ENCODE assay signal across 3 cellular contexts in the genomic region with DNA sequence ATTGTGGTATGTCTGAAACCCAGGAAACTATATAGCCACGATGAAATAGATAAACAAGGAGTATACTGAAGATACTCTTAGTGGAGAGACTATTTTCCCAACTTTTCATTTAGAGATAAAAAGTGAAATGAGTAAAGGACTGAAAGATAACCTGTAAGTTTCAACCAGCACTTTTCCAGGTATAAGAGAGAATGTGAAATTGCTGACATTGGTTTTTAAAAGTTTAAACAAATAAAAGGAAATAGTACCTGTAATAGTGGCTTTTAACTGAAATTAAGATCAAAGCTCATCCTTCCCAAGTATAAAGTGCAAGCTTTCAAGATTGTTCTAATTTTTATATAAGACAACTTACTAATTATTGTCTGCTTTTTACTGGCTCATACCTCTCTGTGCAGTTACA.
A peak's percentile ranks its signal among the peaks of the same experiment; 100 is the strongest.
TF ChIP-seq lines count a peak whose summit lies in the region.

No MANE protein-coding gene starts in this region.

TF ChIP-seq in SK-N-SH, 30 proteins besides CTCF, POLR2A, EP300 and RAD21:
- TF ChIP-seq, protein P1, sequence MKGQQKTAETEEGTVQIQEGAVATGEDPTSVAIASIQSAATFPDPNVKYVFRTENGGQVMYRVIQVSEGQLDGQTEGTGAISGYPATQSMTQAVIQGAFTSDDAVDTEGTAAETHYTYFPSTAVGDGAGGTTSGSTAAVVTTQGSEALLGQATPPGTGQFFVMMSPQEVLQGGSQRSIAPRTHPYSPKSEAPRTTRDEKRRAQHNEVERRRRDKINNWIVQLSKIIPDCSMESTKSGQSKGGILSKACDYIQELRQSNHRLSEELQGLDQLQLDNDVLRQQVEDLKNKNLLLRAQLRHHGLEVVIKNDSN (IDR thresholded peaks at IDR 0.05; ENCODE audit: borderline replicate concordance, low read depth), result no peak
- TF ChIP-seq GABPA (IDR thresholded peaks at IDR 0.05; ENCODE audit: low read depth), result no peak
- no peak for TF ChIP-seq EZH2phosphoT487 (IDR thresholded peaks at IDR 0.05; ENCODE audit: borderline replicate concordance, low read depth)
- TF ChIP-seq PBX3 (IDR thresholded peaks at IDR 0.05), result no peak
- TF ChIP-seq CHD2 (IDR thresholded peaks at IDR 0.05; ENCODE audit: low read length, partially characterized antibody), result no peak

TF ChIP-seq in SK-N-SH treated with all-trans-retinoic acid at 6 μM for 48 hours, 23 proteins besides CTCF, POLR2A, EP300 and RAD21 (continued from another document):
- no peak for TF ChIP-seq ZNF565 (CRISPR knock-in tag; conservative IDR thresholded peaks at IDR 0.05; ENCODE audit: low read depth)
- no peak for TF ChIP-seq ZFP3 (CRISPR knock-in tag; IDR thresholded peaks at IDR 0.05)
- no peak for TF ChIP-seq TOX (CRISPR knock-in tag; IDR thresholded peaks at IDR 0.05; ENCODE audit: borderline replicate concordance)
- TF ChIP-seq, protein P2, sequence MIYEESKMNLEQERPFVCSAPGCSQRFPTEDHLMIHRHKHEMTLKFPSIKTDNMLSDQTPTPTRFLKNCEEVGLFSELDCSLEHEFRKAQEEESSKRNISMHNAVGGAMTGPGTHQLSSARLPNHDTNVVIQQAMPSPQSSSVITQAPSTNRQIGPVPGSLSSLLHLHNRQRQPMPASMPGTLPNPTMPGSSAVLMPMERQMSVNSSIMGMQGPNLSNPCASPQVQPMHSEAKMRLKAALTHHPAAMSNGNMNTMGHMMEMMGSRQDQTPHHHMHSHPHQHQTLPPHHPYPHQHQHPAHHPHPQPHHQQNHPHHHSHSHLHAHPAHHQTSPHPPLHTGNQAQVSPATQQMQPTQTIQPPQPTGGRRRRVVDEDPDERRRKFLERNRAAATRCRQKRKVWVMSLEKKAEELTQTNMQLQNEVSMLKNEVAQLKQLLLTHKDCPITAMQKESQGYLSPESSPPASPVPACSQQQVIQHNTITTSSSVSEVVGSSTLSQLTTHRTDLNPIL (CRISPR knock-in tag; IDR thresholded peaks at IDR 0.05; ENCODE audit: low read depth), result no peak
- no peak for TF ChIP-seq OSR1 (CRISPR knock-in tag; IDR thresholded peaks at IDR 0.05)
- TF ChIP-seq, protein P3, sequence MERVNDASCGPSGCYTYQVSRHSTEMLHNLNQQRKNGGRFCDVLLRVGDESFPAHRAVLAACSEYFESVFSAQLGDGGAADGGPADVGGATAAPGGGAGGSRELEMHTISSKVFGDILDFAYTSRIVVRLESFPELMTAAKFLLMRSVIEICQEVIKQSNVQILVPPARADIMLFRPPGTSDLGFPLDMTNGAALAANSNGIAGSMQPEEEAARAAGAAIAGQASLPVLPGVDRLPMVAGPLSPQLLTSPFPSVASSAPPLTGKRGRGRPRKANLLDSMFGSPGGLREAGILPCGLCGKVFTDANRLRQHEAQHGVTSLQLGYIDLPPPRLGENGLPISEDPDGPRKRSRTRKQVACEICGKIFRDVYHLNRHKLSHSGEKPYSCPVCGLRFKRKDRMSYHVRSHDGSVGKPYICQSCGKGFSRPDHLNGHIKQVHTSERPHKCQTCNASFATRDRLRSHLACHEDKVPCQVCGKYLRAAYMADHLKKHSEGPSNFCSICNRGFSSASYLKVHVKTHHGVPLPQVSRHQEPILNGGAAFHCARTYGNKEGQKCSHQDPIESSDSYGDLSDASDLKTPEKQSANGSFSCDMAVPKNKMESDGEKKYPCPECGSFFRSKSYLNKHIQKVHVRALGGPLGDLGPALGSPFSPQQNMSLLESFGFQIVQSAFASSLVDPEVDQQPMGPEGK (CRISPR knock-in tag; IDR thresholded peaks at IDR 0.05; ENCODE audit: borderline replicate concordance), result no peak
- no peak for TF ChIP-seq ZNF70 (CRISPR knock-in tag; IDR thresholded peaks at IDR 0.05)
- TF ChIP-seq, protein P4, sequence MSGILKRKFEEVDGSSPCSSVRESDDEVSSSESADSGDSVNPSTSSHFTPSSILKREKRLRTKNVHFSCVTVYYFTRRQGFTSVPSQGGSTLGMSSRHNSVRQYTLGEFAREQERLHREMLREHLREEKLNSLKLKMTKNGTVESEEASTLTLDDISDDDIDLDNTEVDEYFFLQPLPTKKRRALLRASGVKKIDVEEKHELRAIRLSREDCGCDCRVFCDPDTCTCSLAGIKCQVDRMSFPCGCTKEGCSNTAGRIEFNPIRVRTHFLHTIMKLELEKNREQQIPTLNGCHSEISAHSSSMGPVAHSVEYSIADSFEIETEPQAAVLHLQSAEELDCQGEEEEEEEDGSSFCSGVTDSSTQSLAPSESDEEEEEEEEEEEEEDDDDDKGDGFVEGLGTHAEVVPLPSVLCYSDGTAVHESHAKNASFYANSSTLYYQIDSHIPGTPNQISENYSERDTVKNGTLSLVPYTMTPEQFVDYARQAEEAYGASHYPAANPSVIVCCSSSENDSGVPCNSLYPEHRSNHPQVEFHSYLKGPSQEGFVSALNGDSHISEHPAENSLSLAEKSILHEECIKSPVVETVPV (CRISPR knock-in tag; IDR thresholded peaks at IDR 0.05), result no peak
- no peak for TF ChIP-seq ZC3H10 (CRISPR knock-in tag; IDR thresholded peaks at IDR 0.05)
- no peak for TF ChIP-seq ESRRG (CRISPR knock-in tag; IDR thresholded peaks at IDR 0.05)
- TF ChIP-seq ARNTL (CRISPR knock-in tag; IDR thresholded peaks at IDR 0.05; ENCODE audit: borderline replicate concordance, low read depth), result no peak
- no peak for TF ChIP-seq GLIS3 (CRISPR knock-in tag; IDR thresholded peaks at IDR 0.05)
- TF ChIP-seq ZFP30 (CRISPR knock-in tag; IDR thresholded peaks at IDR 0.05), result no peak
- TF ChIP-seq CSDC2 (CRISPR knock-in tag; IDR thresholded peaks at IDR 0.05), result no peak
- no peak for TF ChIP-seq RARB (CRISPR knock-in tag; IDR thresholded peaks at IDR 0.05)
- TF ChIP-seq, protein P5, sequence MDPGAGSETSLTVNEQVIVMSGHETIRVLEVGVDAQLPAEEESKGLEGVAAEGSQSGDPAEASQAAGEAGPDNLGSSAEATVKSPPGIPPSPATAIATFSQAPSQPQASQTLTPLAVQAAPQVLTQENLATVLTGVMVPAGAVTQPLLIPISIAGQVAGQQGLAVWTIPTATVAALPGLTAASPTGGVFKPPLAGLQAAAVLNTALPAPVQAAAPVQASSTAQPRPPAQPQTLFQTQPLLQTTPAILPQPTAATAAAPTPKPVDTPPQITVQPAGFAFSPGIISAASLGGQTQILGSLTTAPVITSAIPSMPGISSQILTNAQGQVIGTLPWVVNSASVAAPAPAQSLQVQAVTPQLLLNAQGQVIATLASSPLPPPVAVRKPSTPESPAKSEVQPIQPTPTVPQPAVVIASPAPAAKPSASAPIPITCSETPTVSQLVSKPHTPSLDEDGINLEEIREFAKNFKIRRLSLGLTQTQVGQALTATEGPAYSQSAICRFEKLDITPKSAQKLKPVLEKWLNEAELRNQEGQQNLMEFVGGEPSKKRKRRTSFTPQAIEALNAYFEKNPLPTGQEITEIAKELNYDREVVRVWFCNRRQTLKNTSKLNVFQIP (CRISPR knock-in tag; IDR thresholded peaks at IDR 0.05; ENCODE audit: borderline replicate concordance, low read depth), result no peak
TF ChIP-seq in SK-N-SH treated with all-trans-retinoic acid at 6 μM for 48 hours: peak in this region for 0.

TF ChIP-seq in K562, 482 proteins besides CTCF, POLR2A, EP300 and RAD21 (continued from another document):
- TF ChIP-seq ZNF316 (IDR thresholded peaks at IDR 0.05), result peak; percentile 56; the same call in 1 of the 2 replicates
- TF ChIP-seq ZNF224 (CRISPR knock-in tag; IDR thresholded peaks at IDR 0.05), result no peak
- TF ChIP-seq SOX6 (IDR thresholded peaks at IDR 0.05), result no peak
- no peak for TF ChIP-seq DMBX1 (CRISPR knock-in tag; IDR thresholded peaks at IDR 0.05; ENCODE audit: borderline replicate concordance)
- TF ChIP-seq MAFF (IDR thresholded peaks at IDR 0.05; ENCODE audit: low read length), result peak; percentile 39; the same call in 1 of the 2 replicates
- TF ChIP-seq, protein P6, sequence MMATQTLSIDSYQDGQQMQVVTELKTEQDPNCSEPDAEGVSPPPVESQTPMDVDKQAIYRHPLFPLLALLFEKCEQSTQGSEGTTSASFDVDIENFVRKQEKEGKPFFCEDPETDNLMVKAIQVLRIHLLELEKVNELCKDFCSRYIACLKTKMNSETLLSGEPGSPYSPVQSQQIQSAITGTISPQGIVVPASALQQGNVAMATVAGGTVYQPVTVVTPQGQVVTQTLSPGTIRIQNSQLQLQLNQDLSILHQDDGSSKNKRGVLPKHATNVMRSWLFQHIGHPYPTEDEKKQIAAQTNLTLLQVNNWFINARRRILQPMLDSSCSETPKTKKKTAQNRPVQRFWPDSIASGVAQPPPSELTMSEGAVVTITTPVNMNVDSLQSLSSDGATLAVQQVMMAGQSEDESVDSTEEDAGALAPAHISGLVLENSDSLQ (IDR thresholded peaks at IDR 0.05), result no peak
- TF ChIP-seq BRD9 (IDR thresholded peaks at IDR 0.05; ENCODE audit: low read depth, partially characterized antibody), result no peak
- no peak for TF ChIP-seq ARHGAP35 (IDR thresholded peaks at IDR 0.05; ENCODE audit: partially characterized antibody)
